Comparison of ENCODE assay signal across 15 cellular contexts in the genomic region with DNA sequence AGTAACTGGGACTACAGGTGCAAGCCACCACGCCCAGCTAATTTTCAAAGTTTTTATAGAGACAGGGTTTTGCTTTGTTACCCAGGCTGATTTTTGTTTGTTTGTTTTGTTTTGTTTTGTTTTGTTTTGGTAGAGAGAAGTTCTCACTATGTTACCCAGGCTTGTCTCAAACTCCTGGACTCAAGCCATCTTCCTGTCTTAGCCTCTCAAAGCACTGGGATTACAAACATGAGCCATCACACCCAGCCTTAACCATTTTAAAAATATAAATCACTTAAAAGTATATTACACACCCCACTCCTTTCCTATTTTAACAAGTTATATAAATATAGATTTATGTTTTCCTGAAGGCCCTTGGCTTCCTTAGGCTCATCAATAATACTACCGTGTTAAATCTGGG. TPM values are rescaled to one million over a fixed set of nuclear protein-coding genes. Genes with fewer than 3 reads are reported as not detected.
DNase-seq lines count a peak whose midpoint lies in the region; ATAC-seq and TF ChIP-seq lines count a peak whose summit lies in the region.
"Had no signal": no experiment of that assay in that cellular context is flagged by ENCODE, and none has a peak within 500 bp of the region (broad histone marks: within the 10 kb centered on the region; RNA-seq: fewer than 3 reads in every experiment).

No MANE protein-coding gene starts in this region.

- H3K4me1 Mint-ChIP-seq in neural progenitor cell (no peaks in the 10 kb centered on the region), type B pancreatic cell (ENCODE audit: unreplicated experiment) (peaks cover 5% of the 10 kb centered on the region)
- peaks cover 16 to 25% of the 10 kb centered on the region in 2 donors for H3K4me1 Mint-ChIP-seq in stimulated activated naive B cell treated with anti-CD40 and anti-IgM and Interleukin-4, amounts not matched to agents 10 μg/mL and 1 μg/mL and 100 μg/mL, for 72 hours

- H3K27me3 ChIP-seq in PC-3 (ENCODE audit: low read length) (no peaks in the 10 kb centered on the region), gastroesophageal sphincter (no peaks in the 10 kb centered on the region), skeletal muscle satellite cell (ENCODE audit: control insufficient read depth, insufficient read depth, low read length) (no peaks in the 10 kb centered on the region), neural progenitor cell (no peaks in the 10 kb centered on the region)
- H3K27me3 ChIP-seq: tibial nerve had no signal

- 0 out of 2 replicates have a peak, but pooled peaks have one; percentile 8 for ATAC-seq in PC-3
- no peak for ATAC-seq in gastroesophageal sphincter
- ATAC-seq in stimulated activated naive B cell treated with anti-CD40 and anti-IgM and Interleukin-4, amounts not matched to agents 10 μg/mL and 1 μg/mL and 100 μg/mL, for 72 hours (replicated peaks), result no peak

- CTCF ChIA-PET in PC-3 (lab: Charles Lee), result no interaction called here

- H3K4me1 ChIP-seq in PC-3 (ENCODE audit: insufficient read depth, low read length) (peaks cover 18% of the 10 kb centered on the region), gastroesophageal sphincter (peaks cover 0 to 20% (median 0%) of the 10 kb centered on the region in 3 donors), skeletal muscle satellite cell (ENCODE audit: control insufficient read depth, insufficient read depth, low read length) (peaks cover 17% of the 10 kb centered on the region), neural progenitor cell (no peaks in the 10 kb centered on the region)

- H3K36me3 Mint-ChIP-seq in neural progenitor cell (peaks cover 2% of the 10 kb centered on the region), type B pancreatic cell (no peaks in the 10 kb centered on the region)
- peaks cover 3% of the 10 kb centered on the region in 2 donors for H3K36me3 Mint-ChIP-seq in stimulated activated naive B cell treated with anti-CD40 and anti-IgM and Interleukin-4, amounts not matched to agents 10 μg/mL and 1 μg/mL and 100 μg/mL, for 72 hours

- H3K27ac ChIP-seq in PC-3 (ENCODE audit: low read length) (no peak overlapping the region), gastroesophageal sphincter (peak overlapping the region in 3 of 4 donors; percentile 9 to 48 (median 44)), neural progenitor cell (no peak overlapping the region)
- H3K27ac ChIP-seq: RWPE1, tibial nerve had no signal

- intact Hi-C loops in PC-3 (cut with micrococcal nuclease), result no loop called here

- no peak for TF ChIP-seq EP300 in gastroesophageal sphincter (IDR thresholded peaks at IDR 0.05)

- H3K9me3 Mint-ChIP-seq in neural progenitor cell (no peaks in the 10 kb centered on the region), type B pancreatic cell (no peaks in the 10 kb centered on the region)
- H3K9me3 Mint-ChIP-seq in stimulated activated naive B cell treated with anti-CD40 and anti-IgM and Interleukin-4, amounts not matched to agents 10 μg/mL and 1 μg/mL and 100 μg/mL, for 72 hours, result no peaks in the 10 kb centered on the region

- H4K20me1 ChIP-seq in PC-3 (ENCODE audit: low read length) (no peaks in the 10 kb centered on the region), neural progenitor cell (ENCODE audit: low read depth) (peaks cover under 1% of the 10 kb centered on the region)

- H3K79me2 ChIP-seq in PC-3 (ENCODE audit: low read length) (peaks cover 6% of the 10 kb centered on the region; the same call in 1 of the 2 replicates), neural progenitor cell (ENCODE audit: low read depth) (peaks cover 1% of the 10 kb centered on the region)

- no TSS peak for BruUV-seq in PC-3 (replicated peaks; lab: Mats Ljungman, UMichigan)

- DNase-seq in EH (ENCODE audit: low read depth), result peak; percentile 30
- DNase-seq in PC-3, result no peak
- no peak for DNase-seq in NCI-H187 (lab: John Stamatoyannopoulos, UW)
- DNase-seq in neural progenitor cell (ENCODE audit: low spot score), result no peak
- no peak for DNase-seq in type B pancreatic cell (ENCODE audit: extremely low spot score, unreplicated experiment)
- no peak for DNase-seq in stimulated activated naive B cell treated with anti-CD40 and anti-IgM and Interleukin-4, amounts not matched to agents 10 μg/mL and 1 μg/mL and 100 μg/mL, for 72 hours
- DNase-seq: aorta, erythroblast, H7, kidney glomerular epithelial cell, posterior cingulate gyrus had no signal

- TF ChIP-seq POLR2A in gastroesophageal sphincter (IDR thresholded peaks at IDR 0.05), result no peak

- H2AFZ ChIP-seq in PC-3 (ENCODE audit: low read length), result 0 out of 2 replicates have a peak overlapping the region, but pooled peaks have one; percentile 6
- H2AFZ ChIP-seq in neural progenitor cell (replicated peaks), result no peak overlapping the region

- 0 to 50% methylated on average over 1 to 2 of the region's 2 CpGs for WGBS in gastroesophageal sphincter (ENCODE audit: low coverage in 1 of 2), 2 donors

- H3K27me3 Mint-ChIP-seq in neural progenitor cell (ENCODE audit: insufficient read depth, low read depth) (no peaks in the 10 kb centered on the region), type B pancreatic cell (no peaks in the 10 kb centered on the region)
- H3K27me3 Mint-ChIP-seq in stimulated activated naive B cell treated with anti-CD40 and anti-IgM and Interleukin-4, amounts not matched to agents 10 μg/mL and 1 μg/mL and 100 μg/mL, for 72 hours, result no peaks in the 10 kb centered on the region

- H3K4me3 Mint-ChIP-seq in neural progenitor cell, result no peak overlapping the region
- no peak overlapping the region for H3K4me3 Mint-ChIP-seq in type B pancreatic cell
- no peak overlapping the region for H3K4me3 Mint-ChIP-seq in stimulated activated naive B cell treated with anti-CD40 and anti-IgM and Interleukin-4, amounts not matched to agents 10 μg/mL and 1 μg/mL and 100 μg/mL, for 72 hours

- TF ChIP-seq CTCF in PC-3 (conservative IDR thresholded peaks at IDR 0.05; ENCODE audit: low read depth, low read length), result no peak
- TF ChIP-seq CTCF in gastroesophageal sphincter (IDR thresholded peaks at IDR 0.05), result no peak
- TF ChIP-seq CTCF in neural progenitor cell (IDR thresholded peaks at IDR 0.05), result no peak
- TF ChIP-seq CTCF in type B pancreatic cell (conservative IDR thresholded peaks at IDR 0.05), result no peak

- H3K9me2 ChIP-seq in PC-3 (replicated peaks; ENCODE audit: low read length), result no peaks in the 10 kb centered on the region

- H3K27ac Mint-ChIP-seq in neural progenitor cell (no peak overlapping the region), type B pancreatic cell (no peak overlapping the region)
- H3K27ac Mint-ChIP-seq in stimulated activated naive B cell treated with anti-CD40 and anti-IgM and Interleukin-4, amounts not matched to agents 10 μg/mL and 1 μg/mL and 100 μg/mL, for 72 hours, result no peak overlapping the region

- no peaks in the 10 kb centered on the region for H3K36me3 ChIP-seq in PC-3 (ENCODE audit: low read depth, low read length)
- no peaks in the 10 kb centered on the region for H3K36me3 ChIP-seq in gastroesophageal sphincter
- no peaks in the 10 kb centered on the region for H3K36me3 ChIP-seq in skeletal muscle satellite cell (ENCODE audit: insufficient read depth, low read length)
- no peaks in the 10 kb centered on the region for H3K36me3 ChIP-seq in neural progenitor cell
- H3K36me3 ChIP-seq: tibial nerve had no signal

- H3K4me2 ChIP-seq in PC-3 (ENCODE audit: low read length), result no peak overlapping the region
- peak overlapping the region; percentile 83 for H3K4me2 ChIP-seq in skeletal muscle satellite cell (ENCODE audit: low read length)
- no peak overlapping the region for H3K4me2 ChIP-seq in neural progenitor cell

- POLR2A ChIA-PET in PC-3 (lab: Charles Lee; ENCODE audit: unreplicated experiment), result no interaction called here

- H3K9ac ChIP-seq in PC-3 (ENCODE audit: low read length) (no peak overlapping the region), skeletal muscle satellite cell (ENCODE audit: low read depth, low read length) (peak overlapping the region; percentile 49), neural progenitor cell (no peak overlapping the region)

- H3K9me3 ChIP-seq in PC-3 (ENCODE audit: low read length), result no peaks in the 10 kb centered on the region
- no peaks in the 10 kb centered on the region for H3K9me3 ChIP-seq in gastroesophageal sphincter
- H3K9me3 ChIP-seq in skeletal muscle satellite cell (replicated peaks; ENCODE audit: low read length), result no peaks in the 10 kb centered on the region
- H3K9me3 ChIP-seq in neural progenitor cell (ENCODE audit: low read depth), result no peaks in the 10 kb centered on the region
- H3K9me3 ChIP-seq: tibial nerve had no signal

- no peaks in the 10 kb centered on the region for H3F3A ChIP-seq in PC-3 (ENCODE audit: low read length, unreplicated experiment)
- no peaks in the 10 kb centered on the region for H3F3A ChIP-seq in neural progenitor cell (ENCODE audit: low read depth)

- H3K4me3 ChIP-seq in PC-3 (ENCODE audit: low read length), result no peak overlapping the region
- H3K4me3 ChIP-seq in gastroesophageal sphincter, result peak overlapping the region in 1 of 2 donors; percentile 4
- peak overlapping the region; percentile 60 for H3K4me3 ChIP-seq in skeletal muscle satellite cell (ENCODE audit: low read length)
- no peak overlapping the region for H3K4me3 ChIP-seq in neural progenitor cell

RNA-seq across cellular contexts. Expression of gene DYNC1LI1, which starts 6.5 kb away (rescaled TPM):
- 44.2 and 55.6 TPM in 2 replicates for total RNA-seq in PC-3 (2014; rRNA removed)
- total RNA-seq in gastroesophageal sphincter, result 10 to 100 TPM; 29.1 to 75.6 (median 36.3) TPM
- total RNA-seq in skeletal muscle satellite cell (2012; rRNA removed), result 33.4 and 35.5 TPM in 2 replicates
- total RNA-seq in neural progenitor cell (ENCODE audit: low replicate concordance), result 66.4 and 103 TPM in 2 replicates
- 23.8 and 35.9 TPM in 2 replicates for total RNA-seq in type B pancreatic cell (ENCODE audit: low replicate concordance)

Comparison
In these comparisons a context has a peak if more than half of its experiments do, and no peak if none do; other contexts are left out.
1. H3K27ac ChIP-seq: peak in gastroesophageal sphincter (3 of 4); none in PC-3 (single experiment) and neural progenitor cell (single experiment).